ENCODE assay signal across 9 cellular contexts in the genomic region with DNA sequence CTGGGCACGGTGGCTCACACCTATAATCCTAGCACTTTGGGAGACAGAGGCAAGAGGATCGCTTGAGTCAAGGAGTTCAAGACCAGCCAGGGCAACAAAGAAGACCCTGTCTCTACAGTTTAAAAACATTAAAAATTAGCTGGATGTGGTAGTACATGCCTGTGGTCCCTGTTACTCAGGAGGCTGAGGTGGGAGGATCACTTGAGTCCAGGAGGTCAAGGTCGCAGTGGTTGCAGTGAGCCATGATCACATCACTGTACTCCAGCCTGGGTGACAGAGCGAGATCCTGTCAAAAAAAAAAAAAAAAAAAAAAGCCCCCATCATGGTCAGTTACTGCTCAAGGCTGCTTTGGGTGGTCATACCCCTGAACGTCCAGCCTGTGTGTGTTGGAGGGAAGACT. TPM values are rescaled to one million over a fixed set of nuclear protein-coding genes. Genes with fewer than 3 reads are reported as not detected.
"Had no signal": no experiment of that assay in that cellular context is flagged by ENCODE, and none has a peak within 500 bp of the region (broad histone marks: within the 10 kb centered on the region; RNA-seq: fewer than 3 reads in every experiment).

No MANE protein-coding gene starts in this region.

- ATAC-seq: GM12878 had no signal

- DNase-seq: GDM1, GF-D8 had no signal

- FAIRE-seq: G401.6, GM12878, GM12891, GM12892, GM18507, GM19239 had no signal

- H3K4me3 ChIP-seq: GM12878 had no signal

RNA-seq across cellular contexts. Expression of a gene that starts 55.8 kb away (rescaled TPM):
- total RNA-seq: G401 had no signal
